ENCODE assay signal across 22 cellular contexts in the genomic region with DNA sequence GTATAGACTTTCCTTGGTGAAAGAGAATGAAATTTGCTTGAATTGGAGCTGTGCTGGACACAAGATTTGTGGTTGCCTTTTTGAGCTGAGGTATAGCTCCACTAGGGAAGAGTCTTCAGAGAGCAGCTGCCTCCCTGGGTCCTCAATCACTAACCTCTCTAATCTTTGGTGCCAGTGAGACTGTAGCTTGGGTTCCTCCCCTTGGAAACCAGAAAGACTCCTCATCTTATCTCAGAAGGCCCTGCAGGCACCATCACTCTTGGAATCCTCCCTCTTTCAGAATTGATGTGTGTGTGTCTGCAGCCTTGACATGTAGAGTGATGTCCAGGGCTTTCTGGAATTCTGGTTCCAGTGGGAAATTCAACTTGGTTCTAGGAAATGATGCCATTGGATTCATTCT.
A peak's percentile ranks its signal among the peaks of the same experiment; 100 is the strongest.
DNase-seq lines count a peak whose midpoint lies in the region; ATAC-seq, FAIRE-seq and TF ChIP-seq lines count a peak whose summit lies in the region.
"Had no signal": no experiment of that assay in that cellular context is flagged by ENCODE, and none has a peak within 500 bp of the region (broad histone marks: within the 10 kb centered on the region; RNA-seq: fewer than 3 reads in every experiment).

No MANE protein-coding gene starts in this region.

- BruUV-seq in PC-3 (replicated peaks; lab: Mats Ljungman, UMichigan), result no TSS peak

- H3K4me2 ChIP-seq in A549, result no peak overlapping the region; the same call in 2 of the 3 replicates
- H3K4me2 ChIP-seq in PC-3 (ENCODE audit: low read length), result no peak overlapping the region
- no peak overlapping the region for H3K4me2 ChIP-seq in hepatocyte
- H3K4me2 ChIP-seq: BLaER1 treated with 17β-estradiol and CSF1 and Interleukin-3, amounts not matched to agents 10 nM and 100 nM; SK-N-SH had no signal

- peaks cover 36% of the 10 kb centered on the region for H3K4me1 ChIP-seq in A549
- peaks cover 51% of the 10 kb centered on the region for H3K4me1 ChIP-seq in PC-3 (ENCODE audit: insufficient read depth, low read length)
- peaks cover 41% of the 10 kb centered on the region for H3K4me1 ChIP-seq in hepatocyte (ENCODE audit: insufficient read depth)

- no peaks in the 10 kb centered on the region for H3K27me3 ChIP-seq in PC-3 (ENCODE audit: low read length)
- no peaks in the 10 kb centered on the region for H3K27me3 ChIP-seq in hepatocyte
- H3K27me3 ChIP-seq in brain microvascular endothelial cell (replicated peaks), result peaks cover 5% of the 10 kb centered on the region
- H3K27me3 ChIP-seq: BLaER1 treated with 17β-estradiol and CSF1 and Interleukin-3, amounts not matched to agents 10 nM and 100 nM; MG63 had no signal

- no peak for TF ChIP-seq EP300 in A549 (IDR thresholded peaks at IDR 0.05)

- H3K4me3 ChIP-seq in A549, result no peak overlapping the region
- H3K4me3 ChIP-seq in PC-3 (ENCODE audit: low read length), result no peak overlapping the region
- H3K4me3 ChIP-seq in hepatocyte, result no peak overlapping the region
- H3K4me3 ChIP-seq in brain microvascular endothelial cell (ENCODE audit: low read depth, low read length), result no peak overlapping the region
- H3K4me3 ChIP-seq: BLaER1 treated with 17β-estradiol and CSF1 and Interleukin-3, amounts not matched to agents 10 nM and 100 nM; MG63 had no signal

- intact Hi-C loops in CD14-positive monocyte (cut with micrococcal nuclease), result no loop called here
- intact Hi-C loops in PC-3 (cut with micrococcal nuclease), result no loop called here

- POLR2A ChIA-PET in A549 (lab: Yijun Ruan, JAX) (interaction anchor here (0.6 kb wide), 1 partner anchor 430 kb away, joined by 7 read pairs; no protein-coding TSS in a partner anchor), PC-3 (lab: Charles Lee; ENCODE audit: unreplicated experiment) (no interaction called here)

- CTCF ChIA-PET in A549 (lab: Yijun Ruan, JAX), result interaction anchor here (1.0 to 1.2 kb wide), 2 partner anchors 12 to 63 kb away, joined by 3 read pairs; no protein-coding TSS in a partner anchor
- CTCF ChIA-PET in PC-3 (lab: Charles Lee), result no interaction called here

- H4K20me1 ChIP-seq in PC-3 (ENCODE audit: low read length) (no peaks in the 10 kb centered on the region), hepatocyte (ENCODE audit: insufficient read depth, poor library complexity, severe bottlenecking) (no peaks in the 10 kb centered on the region)
- H4K20me1 ChIP-seq: BLaER1 treated with 17β-estradiol and CSF1 and Interleukin-3, amounts not matched to agents 10 nM and 100 nM had no signal

- H3K79me2 ChIP-seq in PC-3 (ENCODE audit: low read length) (no peaks in the 10 kb centered on the region), hepatocyte (no peaks in the 10 kb centered on the region)

- H3K27ac ChIP-seq in A549, result peak overlapping the region; percentile 85 to 87
- peak overlapping the region; percentile 85 for H3K27ac ChIP-seq in PC-3 (ENCODE audit: low read length)
- peak overlapping the region; percentile 93 for H3K27ac ChIP-seq in hepatocyte
- no peak overlapping the region for H3K27ac ChIP-seq in brain microvascular endothelial cell
- H3K27ac ChIP-seq: BLaER1 treated with 17β-estradiol and CSF1 and Interleukin-3, amounts not matched to agents 10 nM and 100 nM had no signal

- no peak for FAIRE-seq in A549 (lab: Jason Lieb, UNC)
- FAIRE-seq: GM19239 had no signal

- ATAC-seq in A549, result no peak
- ATAC-seq in PC-3, result no peak
- no peak for ATAC-seq in HG02763 (IDR thresholded peaks at IDR 0.05; ENCODE audit: unreplicated experiment)
- ATAC-seq: HCT116 had no signal

- in situ Hi-C loops in brain microvascular endothelial cell (cut with HindIII; ENCODE audit: low pct_ligation_motif_present, low sequenced_read_pairs), result no loop called here

- no peak overlapping the region for H3K9ac ChIP-seq in PC-3 (ENCODE audit: low read length)
- H3K9ac ChIP-seq: BLaER1 treated with 17β-estradiol and CSF1 and Interleukin-3, amounts not matched to agents 10 nM and 100 nM; SK-N-SH had no signal

- no peak overlapping the region for H3K4me3 Mint-ChIP-seq in CD14-positive monocyte
- H3K4me3 Mint-ChIP-seq: CD8-positive, alpha-beta memory T cell had no signal

- TF ChIP-seq CTCF in A549 (IDR thresholded peaks at IDR 0.05) (no peak), CD14-positive monocyte (IDR thresholded peaks at IDR 0.05) (no peak), PC-3 (conservative IDR thresholded peaks at IDR 0.05; ENCODE audit: low read depth, low read length) (no peak), hepatocyte (IDR thresholded peaks at IDR 0.05; ENCODE audit: poor library complexity) (no peak), brain microvascular endothelial cell (IDR thresholded peaks at IDR 0.05; ENCODE audit: low read depth, low read length, missing control alignments) (no peak)

- H3K9me3 ChIP-seq in A549 (no peaks in the 10 kb centered on the region), PC-3 (ENCODE audit: low read length) (no peaks in the 10 kb centered on the region), hepatocyte (ENCODE audit: low read depth) (no peaks in the 10 kb centered on the region)
- H3K9me3 ChIP-seq: BLaER1 treated with 17β-estradiol and CSF1 and Interleukin-3, amounts not matched to agents 10 nM and 100 nM; MG63; SK-N-SH had no signal

- H3K27ac Mint-ChIP-seq in CD14-positive monocyte, result no peak overlapping the region
- H3K27ac Mint-ChIP-seq: CD8-positive, alpha-beta memory T cell had no signal

- H3F3A ChIP-seq in PC-3 (ENCODE audit: low read length, unreplicated experiment), result peaks cover 6% of the 10 kb centered on the region

- H3K9me2 ChIP-seq in PC-3 (replicated peaks; ENCODE audit: low read length), result no peaks in the 10 kb centered on the region
- no peaks in the 10 kb centered on the region for H3K9me2 ChIP-seq in hepatocyte (replicated peaks; ENCODE audit: insufficient read depth)
- H3K9me2 ChIP-seq: SK-N-SH had no signal

- no peaks in the 10 kb centered on the region for H3K36me3 Mint-ChIP-seq in CD14-positive monocyte
- H3K36me3 Mint-ChIP-seq: CD8-positive, alpha-beta memory T cell had no signal

- H2AFZ ChIP-seq in PC-3 (ENCODE audit: low read length) (no peak overlapping the region), hepatocyte (no peak overlapping the region)

- H3K27me3 Mint-ChIP-seq in CD14-positive monocyte (ENCODE audit: low read depth in 3 of 3), result peaks cover 4 to 8% (median 6%) of the 10 kb centered on the region in 3 donors

- no peak for TF ChIP-seq POLR2A in A549 (IDR thresholded peaks at IDR 0.05; ENCODE audit: low read length)

- DNase-seq in A549 (ENCODE audit: low read depth in 1 of 2, low spot score in 1 of 2) (no peak), CD14-positive monocyte (ENCODE audit: low spot score) (peak; percentile 13), PC-3 (no peak), hepatocyte (ENCODE audit: low spot score) (no peak), brain microvascular endothelial cell (no peak)
- DNase-seq in activated CD4-positive, alpha-beta T cell treated with anti-CD3 and anti-CD28 coated beads for 1 hour, result no peak
- DNase-seq: ACHN; CD8-positive, alpha-beta memory T cell; EL; GF-D8; GOT3; MG63; NCI-H187 treated with DMSO at 0.1 percent for 48 hours; NCI-H345; NCI-H526 treated with DMSO at 0.1 percent for 48 hours; RPMI8226; SIG-M5; SK-N-SH had no signal

- TF ChIP-seq RAD21 in A549 (conservative IDR thresholded peaks at IDR 0.05 in 1 of 2, IDR thresholded peaks at IDR 0.05 in 1 of 2), result no peak

- H3K4me1 Mint-ChIP-seq in CD14-positive monocyte, result no peaks in the 10 kb centered on the region
- H3K4me1 Mint-ChIP-seq: CD8-positive, alpha-beta memory T cell had no signal

- no peaks in the 10 kb centered on the region for H3K36me3 ChIP-seq in PC-3 (ENCODE audit: low read depth, low read length)
- no peaks in the 10 kb centered on the region for H3K36me3 ChIP-seq in hepatocyte (replicated peaks; ENCODE audit: insufficient read depth, low read depth)
- H3K36me3 ChIP-seq in brain microvascular endothelial cell (replicated peaks), result no peaks in the 10 kb centered on the region
- H3K36me3 ChIP-seq: BLaER1 treated with 17β-estradiol and CSF1 and Interleukin-3, amounts not matched to agents 10 nM and 100 nM; MG63 had no signal

- H3K9me3 Mint-ChIP-seq in CD14-positive monocyte, result no peaks in the 10 kb centered on the region

TF ChIP-seq in A549, 52 proteins besides CTCF, POLR2A, EP300 and RAD21:
- TF ChIP-seq HMGXB4 (CRISPR knock-in tag; IDR thresholded peaks at IDR 0.05; ENCODE audit: borderline replicate concordance) (no peak), NR3C1 (IDR thresholded peaks at IDR 0.05) (no peak), MYC (IDR thresholded peaks at IDR 0.05; ENCODE audit: borderline replicate concordance, low read length) (no peak), CBX2 (IDR thresholded peaks at IDR 0.05; ENCODE audit: borderline replicate concordance, low read depth) (no peak), CEBPB (IDR thresholded peaks at IDR 0.05) (no peak), MAZ (IDR thresholded peaks at IDR 0.05; ENCODE audit: borderline replicate concordance, low read depth, low read length) (no peak), RNF2 (IDR thresholded peaks at IDR 0.05; ENCODE audit: borderline replicate concordance, low read depth) (no peak), CHD4 (IDR thresholded peaks at IDR 0.05; ENCODE audit: borderline replicate concordance) (no peak)
TF ChIP-seq in A549: peak in this region for 0.
